1 cellular context compared by ENCODE assay signal in the genomic region with DNA sequence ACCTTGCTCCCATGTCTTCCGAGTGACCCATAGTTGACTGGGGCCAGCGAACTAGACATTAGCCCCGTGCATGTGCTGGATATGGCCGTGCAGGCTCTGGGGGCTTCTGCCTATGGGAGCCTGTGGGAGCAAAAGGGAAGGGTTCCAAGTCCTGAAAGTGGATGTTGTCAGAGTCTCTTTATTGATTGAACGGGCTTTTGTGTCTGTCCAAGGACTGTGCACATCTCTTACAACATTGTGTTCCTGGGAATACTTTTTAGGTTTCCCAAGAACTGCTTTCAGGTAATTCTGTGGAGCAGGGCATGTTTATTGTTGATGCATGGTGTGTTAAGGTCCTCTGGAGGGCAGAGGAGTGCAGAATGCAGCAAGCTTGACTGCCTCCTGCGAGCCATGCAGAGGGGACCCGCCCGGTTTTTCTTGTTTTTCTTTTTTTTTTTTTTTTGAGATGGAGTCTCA.
A peak's percentile ranks its signal among the peaks of the same experiment; 100 is the strongest.
TF ChIP-seq lines count a peak whose summit lies in the region.

No MANE protein-coding gene starts in this region.

TF ChIP-seq in HepG2, 621 proteins besides CTCF, POLR2A, EP300 and RAD21 (continued from another document and continues in another):
- TF ChIP-seq KDM3A (CRISPR knock-in tag; IDR thresholded peaks at IDR 0.05; ENCODE audit: low read depth): no peak
- TF ChIP-seq, protein P1, sequence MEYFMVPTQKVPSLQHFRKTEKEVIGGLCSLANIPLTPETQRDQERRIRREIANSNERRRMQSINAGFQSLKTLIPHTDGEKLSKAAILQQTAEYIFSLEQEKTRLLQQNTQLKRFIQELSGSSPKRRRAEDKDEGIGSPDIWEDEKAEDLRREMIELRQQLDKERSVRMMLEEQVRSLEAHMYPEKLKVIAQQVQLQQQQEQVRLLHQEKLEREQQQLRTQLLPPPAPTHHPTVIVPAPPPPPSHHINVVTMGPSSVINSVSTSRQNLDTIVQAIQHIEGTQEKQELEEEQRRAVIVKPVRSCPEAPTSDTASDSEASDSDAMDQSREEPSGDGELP (IDR thresholded peaks at IDR 0.05; ENCODE audit: borderline replicate concordance, low read depth): no peak
- no peak for TF ChIP-seq IRF2 (CRISPR knock-in tag; IDR thresholded peaks at IDR 0.05)
- TF ChIP-seq, protein P2, sequence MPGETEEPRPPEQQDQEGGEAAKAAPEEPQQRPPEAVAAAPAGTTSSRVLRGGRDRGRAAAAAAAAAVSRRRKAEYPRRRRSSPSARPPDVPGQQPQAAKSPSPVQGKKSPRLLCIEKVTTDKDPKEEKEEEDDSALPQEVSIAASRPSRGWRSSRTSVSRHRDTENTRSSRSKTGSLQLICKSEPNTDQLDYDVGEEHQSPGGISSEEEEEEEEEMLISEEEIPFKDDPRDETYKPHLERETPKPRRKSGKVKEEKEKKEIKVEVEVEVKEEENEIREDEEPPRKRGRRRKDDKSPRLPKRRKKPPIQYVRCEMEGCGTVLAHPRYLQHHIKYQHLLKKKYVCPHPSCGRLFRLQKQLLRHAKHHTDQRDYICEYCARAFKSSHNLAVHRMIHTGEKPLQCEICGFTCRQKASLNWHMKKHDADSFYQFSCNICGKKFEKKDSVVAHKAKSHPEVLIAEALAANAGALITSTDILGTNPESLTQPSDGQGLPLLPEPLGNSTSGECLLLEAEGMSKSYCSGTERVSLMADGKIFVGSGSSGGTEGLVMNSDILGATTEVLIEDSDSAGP (CRISPR knock-in tag; IDR thresholded peaks at IDR 0.05; ENCODE audit: borderline replicate concordance): no peak
- TF ChIP-seq ZNF180 (CRISPR knock-in tag; IDR thresholded peaks at IDR 0.05; ENCODE audit: borderline replicate concordance, low read depth): no peak
- TF ChIP-seq RELA (CRISPR knock-in tag; IDR thresholded peaks at IDR 0.05): no peak
- TF ChIP-seq ZC3H13 (CRISPR knock-in tag; IDR thresholded peaks at IDR 0.05): no peak
- TF ChIP-seq KDM1A (CRISPR knock-in tag; IDR thresholded peaks at IDR 0.05): no peak
- no peak for TF ChIP-seq ZFP36L2 (CRISPR knock-in tag; IDR thresholded peaks at IDR 0.05)
- no peak for TF ChIP-seq ISL2 (CRISPR knock-in tag; IDR thresholded peaks at IDR 0.05)
- TF ChIP-seq, protein P3, sequence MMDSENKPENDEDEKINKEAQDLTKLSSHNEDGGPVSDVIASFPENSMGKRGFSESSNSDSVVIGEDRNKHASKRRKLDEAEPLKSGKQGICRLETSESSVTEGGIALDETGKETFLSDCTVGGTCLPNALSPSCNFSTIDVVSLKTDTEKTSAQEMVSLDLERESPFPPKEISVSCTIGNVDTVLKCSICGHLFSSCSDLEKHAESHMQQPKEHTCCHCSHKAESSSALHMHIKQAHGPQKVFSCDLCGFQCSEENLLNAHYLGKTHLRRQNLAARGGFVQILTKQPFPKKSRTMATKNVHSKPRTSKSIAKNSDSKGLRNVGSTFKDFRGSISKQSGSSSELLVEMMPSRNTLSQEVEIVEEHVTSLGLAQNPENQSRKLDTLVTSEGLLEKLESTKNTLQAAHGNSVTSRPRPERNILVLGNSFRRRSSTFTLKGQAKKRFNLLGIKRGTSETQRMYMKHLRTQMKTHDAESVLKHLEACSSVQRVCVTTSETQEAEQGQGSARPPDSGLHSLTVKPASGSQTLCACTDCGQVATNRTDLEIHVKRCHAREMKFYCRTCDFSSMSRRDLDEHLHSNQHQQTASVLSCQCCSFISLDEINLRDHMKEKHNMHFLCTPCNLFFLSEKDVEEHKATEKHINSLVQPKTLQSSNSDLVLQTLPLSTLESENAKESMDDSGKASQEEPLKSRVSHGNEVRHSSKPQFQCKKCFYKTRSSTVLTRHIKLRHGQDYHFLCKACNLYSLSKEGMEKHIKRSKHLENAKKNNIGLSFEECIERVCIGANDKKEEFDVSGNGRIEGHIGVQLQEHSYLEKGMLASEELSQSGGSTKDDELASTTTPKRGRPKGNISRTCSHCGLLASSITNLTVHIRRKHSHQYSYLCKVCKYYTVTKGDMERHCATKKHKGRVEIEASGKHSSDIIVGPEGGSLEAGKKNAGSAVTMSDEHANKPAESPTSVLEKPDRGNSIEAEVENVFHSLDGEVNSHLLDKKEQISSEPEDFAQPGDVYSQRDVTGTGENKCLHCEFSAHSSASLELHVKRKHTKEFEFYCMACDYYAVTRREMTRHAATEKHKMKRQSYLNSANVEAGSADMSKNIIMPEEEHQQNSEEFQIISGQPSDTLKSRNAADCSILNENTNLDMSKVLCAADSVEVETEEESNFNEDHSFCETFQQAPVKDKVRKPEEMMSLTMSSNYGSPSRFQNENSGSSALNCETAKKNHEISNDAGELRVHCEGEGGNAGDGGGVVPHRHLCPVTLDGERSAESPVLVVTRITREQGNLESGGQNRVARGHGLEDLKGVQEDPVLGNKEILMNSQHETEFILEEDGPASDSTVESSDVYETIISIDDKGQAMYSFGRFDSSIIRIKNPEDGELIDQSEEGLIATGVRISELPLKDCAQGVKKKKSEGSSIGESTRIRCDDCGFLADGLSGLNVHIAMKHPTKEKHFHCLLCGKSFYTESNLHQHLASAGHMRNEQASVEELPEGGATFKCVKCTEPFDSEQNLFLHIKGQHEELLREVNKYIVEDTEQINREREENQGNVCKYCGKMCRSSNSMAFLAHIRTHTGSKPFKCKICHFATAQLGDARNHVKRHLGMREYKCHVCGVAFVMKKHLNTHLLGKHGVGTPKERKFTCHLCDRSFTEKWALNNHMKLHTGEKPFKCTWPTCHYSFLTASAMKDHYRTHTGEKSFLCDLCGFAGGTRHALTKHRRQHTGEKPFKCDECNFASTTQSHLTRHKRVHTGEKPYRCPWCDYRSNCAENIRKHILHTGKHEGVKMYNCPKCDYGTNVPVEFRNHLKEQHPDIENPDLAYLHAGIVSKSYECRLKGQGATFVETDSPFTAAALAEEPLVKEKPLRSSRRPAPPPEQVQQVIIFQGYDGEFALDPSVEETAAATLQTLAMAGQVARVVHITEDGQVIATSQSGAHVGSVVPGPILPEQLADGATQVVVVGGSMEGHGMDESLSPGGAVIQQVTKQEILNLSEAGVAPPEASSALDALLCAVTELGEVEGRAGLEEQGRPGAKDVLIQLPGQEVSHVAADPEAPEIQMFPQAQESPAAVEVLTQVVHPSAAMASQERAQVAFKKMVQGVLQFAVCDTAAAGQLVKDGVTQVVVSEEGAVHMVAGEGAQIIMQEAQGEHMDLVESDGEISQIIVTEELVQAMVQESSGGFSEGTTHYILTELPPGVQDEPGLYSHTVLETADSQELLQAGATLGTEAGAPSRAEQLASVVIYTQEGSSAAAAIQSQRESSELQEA (CRISPR knock-in tag; IDR thresholded peaks at IDR 0.05; ENCODE audit: not compliant biosample characterization): no peak
- TF ChIP-seq, protein P4, sequence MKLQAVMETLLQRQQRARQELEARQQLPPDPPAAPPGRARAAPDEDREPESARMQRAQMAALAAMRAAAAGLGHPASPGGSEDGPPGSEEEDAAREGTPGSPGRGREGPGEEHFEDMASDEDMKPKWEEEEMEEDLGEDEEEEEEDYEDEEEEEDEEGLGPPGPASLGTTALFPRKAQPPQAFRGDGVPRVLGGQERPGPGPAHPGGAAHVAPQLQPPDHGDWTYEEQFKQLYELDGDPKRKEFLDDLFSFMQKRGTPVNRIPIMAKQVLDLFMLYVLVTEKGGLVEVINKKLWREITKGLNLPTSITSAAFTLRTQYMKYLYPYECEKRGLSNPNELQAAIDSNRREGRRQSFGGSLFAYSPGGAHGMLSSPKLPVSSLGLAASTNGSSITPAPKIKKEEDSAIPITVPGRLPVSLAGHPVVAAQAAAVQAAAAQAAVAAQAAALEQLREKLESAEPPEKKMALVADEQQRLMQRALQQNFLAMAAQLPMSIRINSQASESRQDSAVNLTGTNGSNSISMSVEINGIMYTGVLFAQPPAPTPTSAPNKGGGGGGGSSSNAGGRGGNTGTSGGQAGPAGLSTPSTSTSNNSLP (IDR thresholded peaks at IDR 0.05; ENCODE audit: low read depth, low read length): no peak
- no peak for TF ChIP-seq MEIS2 (CRISPR knock-in tag; IDR thresholded peaks at IDR 0.05)
- no peak for TF ChIP-seq ZMYM3 (CRISPR knock-in tag; IDR thresholded peaks at IDR 0.05)
- no peak for TF ChIP-seq PCBP2 (optimal IDR thresholded peaks at IDR 0.05; ENCODE audit: low read depth, low read length, poor library complexity, severe bottlenecking)
- TF ChIP-seq, protein P5, sequence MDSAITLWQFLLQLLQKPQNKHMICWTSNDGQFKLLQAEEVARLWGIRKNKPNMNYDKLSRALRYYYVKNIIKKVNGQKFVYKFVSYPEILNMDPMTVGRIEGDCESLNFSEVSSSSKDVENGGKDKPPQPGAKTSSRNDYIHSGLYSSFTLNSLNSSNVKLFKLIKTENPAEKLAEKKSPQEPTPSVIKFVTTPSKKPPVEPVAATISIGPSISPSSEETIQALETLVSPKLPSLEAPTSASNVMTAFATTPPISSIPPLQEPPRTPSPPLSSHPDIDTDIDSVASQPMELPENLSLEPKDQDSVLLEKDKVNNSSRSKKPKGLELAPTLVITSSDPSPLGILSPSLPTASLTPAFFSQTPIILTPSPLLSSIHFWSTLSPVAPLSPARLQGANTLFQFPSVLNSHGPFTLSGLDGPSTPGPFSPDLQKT (CRISPR knock-in tag; IDR thresholded peaks at IDR 0.05; ENCODE audit: borderline replicate concordance): no peak
- TF ChIP-seq ZNF589 (CRISPR knock-in tag; conservative IDR thresholded peaks at IDR 0.05): no peak
- no peak for TF ChIP-seq NFATC3 (CRISPR knock-in tag; IDR thresholded peaks at IDR 0.05)
- no peak for TF ChIP-seq ZNF7 (CRISPR knock-in tag; IDR thresholded peaks at IDR 0.05)
- TF ChIP-seq HCFC1 (IDR thresholded peaks at IDR 0.05; ENCODE audit: low read depth, low read length): no peak
- TF ChIP-seq, protein P6, sequence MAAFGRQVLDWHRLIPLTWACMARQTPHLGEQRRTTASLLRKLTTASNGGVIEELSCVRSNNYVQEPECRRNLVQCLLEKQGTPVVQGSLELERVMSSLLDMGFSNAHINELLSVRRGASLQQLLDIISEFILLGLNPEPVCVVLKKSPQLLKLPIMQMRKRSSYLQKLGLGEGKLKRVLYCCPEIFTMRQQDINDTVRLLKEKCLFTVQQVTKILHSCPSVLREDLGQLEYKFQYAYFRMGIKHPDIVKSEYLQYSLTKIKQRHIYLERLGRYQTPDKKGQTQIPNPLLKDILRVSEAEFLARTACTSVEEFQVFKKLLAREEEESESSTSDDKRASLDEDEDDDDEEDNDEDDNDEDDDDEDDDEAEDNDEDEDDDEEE (CRISPR knock-in tag; IDR thresholded peaks at IDR 0.05): no peak
- TF ChIP-seq ZNF446 (CRISPR knock-in tag; IDR thresholded peaks at IDR 0.05): no peak
- TF ChIP-seq ZNF605 (CRISPR knock-in tag; IDR thresholded peaks at IDR 0.05): no peak
- no peak for TF ChIP-seq ARNTL (CRISPR knock-in tag; IDR thresholded peaks at IDR 0.05)
- no peak for TF ChIP-seq KLF11 (CRISPR knock-in tag; IDR thresholded peaks at IDR 0.05)
- TF ChIP-seq ZMYM2 (CRISPR knock-in tag; IDR thresholded peaks at IDR 0.05): no peak
- no peak for TF ChIP-seq IKZF1 (IDR thresholded peaks at IDR 0.05)
- TF ChIP-seq, protein P7, sequence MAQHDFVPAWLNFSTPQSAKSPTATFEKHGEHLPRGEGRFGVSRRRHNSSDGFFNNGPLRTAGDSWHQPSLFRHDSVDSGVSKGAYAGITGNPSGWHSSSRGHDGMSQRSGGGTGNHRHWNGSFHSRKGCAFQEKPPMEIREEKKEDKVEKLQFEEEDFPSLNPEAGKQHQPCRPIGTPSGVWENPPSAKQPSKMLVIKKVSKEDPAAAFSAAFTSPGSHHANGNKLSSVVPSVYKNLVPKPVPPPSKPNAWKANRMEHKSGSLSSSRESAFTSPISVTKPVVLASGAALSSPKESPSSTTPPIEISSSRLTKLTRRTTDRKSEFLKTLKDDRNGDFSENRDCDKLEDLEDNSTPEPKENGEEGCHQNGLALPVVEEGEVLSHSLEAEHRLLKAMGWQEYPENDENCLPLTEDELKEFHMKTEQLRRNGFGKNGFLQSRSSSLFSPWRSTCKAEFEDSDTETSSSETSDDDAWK (CRISPR knock-in tag; IDR thresholded peaks at IDR 0.05): no peak
- TF ChIP-seq, protein P8, sequence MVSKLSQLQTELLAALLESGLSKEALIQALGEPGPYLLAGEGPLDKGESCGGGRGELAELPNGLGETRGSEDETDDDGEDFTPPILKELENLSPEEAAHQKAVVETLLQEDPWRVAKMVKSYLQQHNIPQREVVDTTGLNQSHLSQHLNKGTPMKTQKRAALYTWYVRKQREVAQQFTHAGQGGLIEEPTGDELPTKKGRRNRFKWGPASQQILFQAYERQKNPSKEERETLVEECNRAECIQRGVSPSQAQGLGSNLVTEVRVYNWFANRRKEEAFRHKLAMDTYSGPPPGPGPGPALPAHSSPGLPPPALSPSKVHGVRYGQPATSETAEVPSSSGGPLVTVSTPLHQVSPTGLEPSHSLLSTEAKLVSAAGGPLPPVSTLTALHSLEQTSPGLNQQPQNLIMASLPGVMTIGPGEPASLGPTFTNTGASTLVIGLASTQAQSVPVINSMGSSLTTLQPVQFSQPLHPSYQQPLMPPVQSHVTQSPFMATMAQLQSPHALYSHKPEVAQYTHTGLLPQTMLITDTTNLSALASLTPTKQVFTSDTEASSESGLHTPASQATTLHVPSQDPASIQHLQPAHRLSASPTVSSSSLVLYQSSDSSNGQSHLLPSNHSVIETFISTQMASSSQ (IDR thresholded peaks at IDR 0.05; ENCODE audit: low read depth): no peak
- TF ChIP-seq, protein P8 (CRISPR knock-in tag; IDR thresholded peaks at IDR 0.05; ENCODE audit: borderline replicate concordance): no peak
- TF ChIP-seq ZNF530 (CRISPR knock-in tag; IDR thresholded peaks at IDR 0.05; ENCODE audit: low read depth): no peak
- TF ChIP-seq NFIB (CRISPR knock-in tag; IDR thresholded peaks at IDR 0.05; ENCODE audit: borderline replicate concordance): no peak
- TF ChIP-seq RAD51 (IDR thresholded peaks at IDR 0.05; ENCODE audit: borderline replicate concordance): no peak
- TF ChIP-seq, protein P9, sequence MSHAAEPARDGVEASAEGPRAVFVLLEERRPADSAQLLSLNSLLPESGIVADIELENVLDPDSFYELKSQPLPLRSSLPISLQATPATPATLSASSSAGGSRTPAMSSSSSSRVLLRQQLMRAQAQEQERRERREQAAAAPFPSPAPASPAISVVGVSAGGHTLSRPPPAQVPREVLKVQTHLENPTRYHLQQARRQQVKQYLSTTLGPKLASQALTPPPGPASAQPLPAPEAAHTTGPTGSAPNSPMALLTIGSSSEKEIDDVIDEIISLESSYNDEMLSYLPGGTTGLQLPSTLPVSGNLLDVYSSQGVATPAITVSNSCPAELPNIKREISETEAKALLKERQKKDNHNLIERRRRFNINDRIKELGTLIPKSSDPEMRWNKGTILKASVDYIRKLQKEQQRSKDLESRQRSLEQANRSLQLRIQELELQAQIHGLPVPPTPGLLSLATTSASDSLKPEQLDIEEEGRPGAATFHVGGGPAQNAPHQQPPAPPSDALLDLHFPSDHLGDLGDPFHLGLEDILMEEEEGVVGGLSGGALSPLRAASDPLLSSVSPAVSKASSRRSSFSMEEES (CRISPR knock-in tag; IDR thresholded peaks at IDR 0.05): no peak
- TF ChIP-seq ERF (CRISPR knock-in tag; IDR thresholded peaks at IDR 0.05): 0 out of 2 replicates have a peak, but pooled peaks have one; percentile 22
